8 cellular contexts compared by ENCODE assay signal in genomic region chr15:74383695-74384565, GRCh38. TPM values are rescaled to one million over a fixed set of nuclear protein-coding genes. Genes with fewer than 3 reads are reported as not detected.
A peak's percentile ranks its signal among the peaks of the same experiment; 100 is the strongest.
DNase-seq lines count a peak whose midpoint lies in the region; ATAC-seq, FAIRE-seq and TF ChIP-seq lines count a peak whose summit lies in the region.

No MANE protein-coding gene starts in this region.

- H3K4me3 ChIP-seq in HAP-1 (no peak overlapping the region), GM23338 (no peak overlapping the region), tibial nerve (no peak overlapping the region)

- no peak for TF ChIP-seq EP300 in tibial nerve (IDR thresholded peaks at IDR 0.05)

- no peaks in the 10 kb centered on the region; the same call in 1 of the 2 replicates for H3K4me1 ChIP-seq in HAP-1
- H3K4me1 ChIP-seq in GM23338 (ENCODE audit: insufficient read depth): no peaks in the 10 kb centered on the region; the same call in 1 of the 2 replicates
- peaks cover 0 to 40% (median 18%) of the 10 kb centered on the region in 4 donors for H3K4me1 ChIP-seq in tibial nerve

- peaks cover 39% of the 10 kb centered on the region for H3K27me3 Mint-ChIP-seq in dendritic cell treated with granulocyte-macrophage colony-stimulating factor and Interleukin-4, amounts not matched to agents 40 ng/mL and 50 ng/mL, for 4 days
- H3K27me3 Mint-ChIP-seq in GM23338 (ENCODE audit: insufficient read depth, low read depth, poor library complexity): peaks cover 9% of the 10 kb centered on the region

- no peaks in the 10 kb centered on the region for H3K36me3 ChIP-seq in HAP-1 (replicated peaks)
- no peaks in the 10 kb centered on the region for H3K36me3 ChIP-seq in GM23338 (ENCODE audit: insufficient read depth)
- no peaks in the 10 kb centered on the region for H3K36me3 ChIP-seq in tibial nerve

- intact Hi-C loops in dendritic cell treated with granulocyte-macrophage colony-stimulating factor and Interleukin-4, amounts not matched to agents 40 ng/mL and 50 ng/mL, for 4 days (cut with micrococcal nuclease): no loop called here

- H3K4me3 Mint-ChIP-seq in dendritic cell treated with granulocyte-macrophage colony-stimulating factor and Interleukin-4, amounts not matched to agents 40 ng/mL and 50 ng/mL, for 4 days: no peak overlapping the region
- H3K4me3 Mint-ChIP-seq in GM23338: no peak overlapping the region

- FAIRE-seq in RCC 7860 (lab: Jason Lieb, UNC): no peak

- WGBS in tibial nerve, 2 donors: 62 to 65% methylated on average over 8 of the region's 8 CpGs

- no peaks in the 10 kb centered on the region for H3K9me3 Mint-ChIP-seq in dendritic cell treated with granulocyte-macrophage colony-stimulating factor and Interleukin-4, amounts not matched to agents 40 ng/mL and 50 ng/mL, for 4 days
- H3K9me3 Mint-ChIP-seq in GM23338: no peaks in the 10 kb centered on the region

- ATAC-seq in HG02571 (IDR thresholded peaks at IDR 0.05; ENCODE audit: unreplicated experiment) (peak; percentile 38), GM23338 (no peak)

- no peaks in the 10 kb centered on the region for H3K36me3 Mint-ChIP-seq in dendritic cell treated with granulocyte-macrophage colony-stimulating factor and Interleukin-4, amounts not matched to agents 40 ng/mL and 50 ng/mL, for 4 days (ENCODE audit: low read depth)
- H3K36me3 Mint-ChIP-seq in GM23338 (ENCODE audit: low read depth): no peaks in the 10 kb centered on the region

- peaks cover 19% of the 10 kb centered on the region for H3K4me1 Mint-ChIP-seq in dendritic cell treated with granulocyte-macrophage colony-stimulating factor and Interleukin-4, amounts not matched to agents 40 ng/mL and 50 ng/mL, for 4 days (ENCODE audit: low read depth)
- H3K4me1 Mint-ChIP-seq in GM23338: peaks cover 23% of the 10 kb centered on the region

- H4K20me1 ChIP-seq in GM23338 (replicated peaks; ENCODE audit: insufficient read depth): no peaks in the 10 kb centered on the region

- H2AFZ ChIP-seq in GM23338: no peak overlapping the region

- H3K27ac Mint-ChIP-seq in dendritic cell treated with granulocyte-macrophage colony-stimulating factor and Interleukin-4, amounts not matched to agents 40 ng/mL and 50 ng/mL, for 4 days: peak overlapping the region; percentile 37
- H3K27ac Mint-ChIP-seq in GM23338: no peak overlapping the region

- no peak overlapping the region for H3K27ac ChIP-seq in GM23338 (ENCODE audit: low read depth)
- H3K27ac ChIP-seq in tibial nerve: peak overlapping the region in 1 of 4 donors; percentile 75

- no peaks in the 10 kb centered on the region for H3K9me2 ChIP-seq in GM23338 (ENCODE audit: insufficient read depth)

- in situ Hi-C loops in GM13977 (cut with MboI; ENCODE audit: low pct_unique_long_range_greater_than_20kb, low sequenced_read_pairs, unreplicated experiment): no loop called here
- in situ Hi-C loops in HAP-1 (cut with MboI; ENCODE audit: low sequenced_read_pairs): loop anchor here (5.0 to 10.0 kb wide), 2 partner anchors 58 to 101 kb away; no protein-coding TSS in a partner anchor

- peak; percentile 43 for TF ChIP-seq CTCF in GM13977 (IDR thresholded peaks at IDR 0.05; ENCODE audit: extremely low read depth, insufficient read depth, missing control alignments)
- TF ChIP-seq CTCF in GM23338 (conservative IDR thresholded peaks at IDR 0.05; ENCODE audit: low read depth in 2 of 2): no peak
- TF ChIP-seq CTCF in tibial nerve (IDR thresholded peaks at IDR 0.05): no peak

- no peaks in the 10 kb centered on the region for H3K9me3 ChIP-seq in HAP-1
- H3K9me3 ChIP-seq in tibial nerve: no peaks in the 10 kb centered on the region

- H3K79me2 ChIP-seq in GM23338 (replicated peaks; ENCODE audit: insufficient read depth): no peaks in the 10 kb centered on the region

- peak; percentile 90 for DNase-seq in GM13977 (ENCODE audit: low spot score)
- peak; percentile 84 for DNase-seq in RCC 7860 (ENCODE audit: low spot score)
- peak; percentile 70 for DNase-seq in stimulated activated CD8-positive, alpha-beta memory T cell treated with anti-CD3 and anti-CD28 coated beads, Interleukin-4, amount 100 ng/mL, for 24 hours (ENCODE audit: low read depth)
- no peak for DNase-seq in HAP-1 (ENCODE audit: low spot score in 2 of 2)
- DNase-seq in GM23338 (ENCODE audit: low spot score): no peak
- no peak for DNase-seq in tibial nerve (ENCODE audit: low spot score in 2 of 2)

- TF ChIP-seq POLR2A in tibial nerve (IDR thresholded peaks at IDR 0.05): no peak

- H3K4me2 ChIP-seq in GM23338: no peak overlapping the region

- no peaks in the 10 kb centered on the region for H3K27me3 ChIP-seq in HAP-1 (ENCODE audit: low read depth)
- H3K27me3 ChIP-seq in GM23338 (ENCODE audit: insufficient read depth): no peaks in the 10 kb centered on the region
- H3K27me3 ChIP-seq in tibial nerve: no peaks in the 10 kb centered on the region

- H3F3A ChIP-seq in GM23338 (replicated peaks; ENCODE audit: low read depth): no peaks in the 10 kb centered on the region

TF ChIP-seq in GM23338, 12 proteins besides CTCF, POLR2A, EP300 and RAD21:
- TF ChIP-seq, protein P1, sequence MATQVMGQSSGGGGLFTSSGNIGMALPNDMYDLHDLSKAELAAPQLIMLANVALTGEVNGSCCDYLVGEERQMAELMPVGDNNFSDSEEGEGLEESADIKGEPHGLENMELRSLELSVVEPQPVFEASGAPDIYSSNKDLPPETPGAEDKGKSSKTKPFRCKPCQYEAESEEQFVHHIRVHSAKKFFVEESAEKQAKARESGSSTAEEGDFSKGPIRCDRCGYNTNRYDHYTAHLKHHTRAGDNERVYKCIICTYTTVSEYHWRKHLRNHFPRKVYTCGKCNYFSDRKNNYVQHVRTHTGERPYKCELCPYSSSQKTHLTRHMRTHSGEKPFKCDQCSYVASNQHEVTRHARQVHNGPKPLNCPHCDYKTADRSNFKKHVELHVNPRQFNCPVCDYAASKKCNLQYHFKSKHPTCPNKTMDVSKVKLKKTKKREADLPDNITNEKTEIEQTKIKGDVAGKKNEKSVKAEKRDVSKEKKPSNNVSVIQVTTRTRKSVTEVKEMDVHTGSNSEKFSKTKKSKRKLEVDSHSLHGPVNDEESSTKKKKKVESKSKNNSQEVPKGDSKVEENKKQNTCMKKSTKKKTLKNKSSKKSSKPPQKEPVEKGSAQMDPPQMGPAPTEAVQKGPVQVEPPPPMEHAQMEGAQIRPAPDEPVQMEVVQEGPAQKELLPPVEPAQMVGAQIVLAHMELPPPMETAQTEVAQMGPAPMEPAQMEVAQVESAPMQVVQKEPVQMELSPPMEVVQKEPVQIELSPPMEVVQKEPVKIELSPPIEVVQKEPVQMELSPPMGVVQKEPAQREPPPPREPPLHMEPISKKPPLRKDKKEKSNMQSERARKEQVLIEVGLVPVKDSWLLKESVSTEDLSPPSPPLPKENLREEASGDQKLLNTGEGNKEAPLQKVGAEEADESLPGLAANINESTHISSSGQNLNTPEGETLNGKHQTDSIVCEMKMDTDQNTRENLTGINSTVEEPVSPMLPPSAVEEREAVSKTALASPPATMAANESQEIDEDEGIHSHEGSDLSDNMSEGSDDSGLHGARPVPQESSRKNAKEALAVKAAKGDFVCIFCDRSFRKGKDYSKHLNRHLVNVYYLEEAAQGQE (IDR thresholded peaks at IDR 0.05; ENCODE audit: unreplicated experiment): no peak
- no peak for TF ChIP-seq ETS1 (IDR thresholded peaks at IDR 0.05)

RNA-seq across cellular contexts. Expression of gene CYP11A1, which starts 16.5 kb away (rescaled TPM):
- total RNA-seq in GM23338 (2014; rRNA removed; shearing (Covaris generic)): 1.7 and 3.3 TPM in 2 replicates
- polyA plus RNA-seq in GM23338 (2016; fragmentation: Nextera tagmentation; extraction: Ambion mirVana): 1.2 and 1.9 TPM in 2 replicates
- total RNA-seq in tibial nerve: 1 to 10 TPM; 2.4 to 5.7 (median 4.1) TPM

RNA-seq across cellular contexts. Expression of gene SEMA7A, which starts 49.8 kb away (rescaled TPM):
- 11.2 and 14.1 TPM in 2 replicates for total RNA-seq in GM23338 (2014; rRNA removed; shearing (Covaris generic))
- polyA plus RNA-seq in GM23338 (2016; fragmentation: Nextera tagmentation; extraction: Ambion mirVana): 1.2 and 2.0 TPM in 2 replicates
- total RNA-seq in tibial nerve: 10 to 100 TPM; 31.8 to 35.6 (median 33.8) TPM

Comparison
In these comparisons a context has a peak if more than half of its experiments do, and no peak if none do; other contexts are left out.
1. DNase-seq: peak in GM13977 (single experiment), RCC 7860 (single experiment) and stimulated activated CD8-positive, alpha-beta memory T cell treated with anti-CD3 and anti-CD28 coated beads, Interleukin-4, amount 100 ng/mL, for 24 hours (single experiment); none in HAP-1 (0 of 2), GM23338 (single experiment) and tibial nerve (0 of 2).